ENCODE assay signal across 15 cellular contexts in genomic region chr17:1029912-1030656, GRCh38. TPM values are rescaled to one million over a fixed set of nuclear protein-coding genes. Genes with fewer than 3 reads are reported as not detected.
DNase-seq lines count a peak whose midpoint lies in the region; ATAC-seq and TF ChIP-seq lines count a peak whose summit lies in the region.
"Had no signal": no experiment of that assay in that cellular context is flagged by ENCODE, and none has a peak within 500 bp of the region (broad histone marks: within the 10 kb centered on the region; RNA-seq: fewer than 3 reads in every experiment).

No MANE protein-coding gene starts in this region.

- TF ChIP-seq CTCF in RWPE1 (conservative IDR thresholded peaks at IDR 0.05; ENCODE audit: low read depth) (no peak), lower lobe of right lung (IDR thresholded peaks at IDR 0.05) (no peak), HFFc6 (IDR thresholded peaks at IDR 0.05) (no peak)

- H3K27ac Mint-ChIP-seq in HFFc6 = no peak overlapping the region
- H3K27ac Mint-ChIP-seq: activated CD4-positive, alpha-beta T cell treated with anti-CD3 and anti-CD28 coated beads for 36 hours; activated naive CD8-positive, alpha-beta T cell treated with anti-CD3 and anti-CD28 coated beads, Interleukin-2, amount 10 ng/mL, durations not matched to agents 7 days and 5 days; T-helper 1 cell treated with Interleukin-12 subunit alpha and Interleukin-12 subunit beta and Interleukin-4 antibody, amounts not matched to agents 30 μg/mL and 1 μg/mL, for 36 hours had no signal

- H3K36me3 Mint-ChIP-seq in HFFc6 (ENCODE audit: low read depth) = 0 out of 2 replicates have a peak, but pooled peaks cover 7% of the 10 kb centered on the region

- peak overlapping the region; percentile 25 for H3K9ac ChIP-seq in endocrine pancreas (ENCODE audit: control insufficient read depth, insufficient read depth, low read length)
- peak overlapping the region in 1 of 2 donors; percentile 47 for H3K9ac ChIP-seq in stomach smooth muscle (ENCODE audit: low read length in 2 of 2)

- H3K4me3 ChIP-seq in endocrine pancreas (ENCODE audit: control insufficient read depth, insufficient read depth, low read length) (no peak overlapping the region), lower lobe of right lung (peak overlapping the region; percentile 44), stomach smooth muscle (ENCODE audit: low read length in 2 of 2) (peak overlapping the region; percentile 36 to 67)

- peaks cover 11% of the 10 kb centered on the region for H3K4me1 Mint-ChIP-seq in HFFc6 (ENCODE audit: low read depth)
- H3K4me1 Mint-ChIP-seq: activated CD4-positive, alpha-beta T cell treated with anti-CD3 and anti-CD28 coated beads for 36 hours; activated naive CD8-positive, alpha-beta T cell treated with anti-CD3 and anti-CD28 coated beads, Interleukin-2, amount 10 ng/mL, durations not matched to agents 7 days and 5 days had no signal

- H3K9me3 Mint-ChIP-seq in HFFc6 = no peaks in the 10 kb centered on the region
- H3K9me3 Mint-ChIP-seq: activated naive CD8-positive, alpha-beta T cell treated with anti-CD3 and anti-CD28 coated beads, Interleukin-2, amount 10 ng/mL, durations not matched to agents 7 days and 5 days; T-helper 1 cell treated with Interleukin-12 subunit alpha and Interleukin-12 subunit beta and Interleukin-4 antibody, amounts not matched to agents 30 μg/mL and 1 μg/mL, for 36 hours had no signal

- intact Hi-C loops in lower lobe of right lung (cut with DNase I) = no loop called here

- H3K4me3 Mint-ChIP-seq in HFFc6 = no peak overlapping the region
- H3K4me3 Mint-ChIP-seq: activated CD4-positive, alpha-beta T cell treated with anti-CD3 and anti-CD28 coated beads for 36 hours; activated naive CD8-positive, alpha-beta T cell treated with anti-CD3 and anti-CD28 coated beads, Interleukin-2, amount 10 ng/mL, durations not matched to agents 7 days and 5 days; T-helper 1 cell treated with Interleukin-12 subunit alpha and Interleukin-12 subunit beta and Interleukin-4 antibody, amounts not matched to agents 30 μg/mL and 1 μg/mL, for 36 hours had no signal

- H3K27me3 Mint-ChIP-seq in HFFc6 (ENCODE audit: insufficient read depth) = no peaks in the 10 kb centered on the region
- H3K27me3 Mint-ChIP-seq: activated CD4-positive, alpha-beta T cell treated with anti-CD3 and anti-CD28 coated beads for 36 hours; activated naive CD8-positive, alpha-beta T cell treated with anti-CD3 and anti-CD28 coated beads, Interleukin-2, amount 10 ng/mL, durations not matched to agents 7 days and 5 days had no signal

- no peak for ATAC-seq in lower lobe of right lung
- no peak for ATAC-seq in HG02870 (IDR thresholded peaks at IDR 0.05; ENCODE audit: unreplicated experiment)
- no peak for ATAC-seq in stimulated activated naive CD8-positive, alpha-beta T cell treated with anti-CD3 and anti-CD28 coated beads, Interleukin-15, Interleukin-2, amounts not matched to agents 100 U/mL and 50 U/mL, for 24 hours
- ATAC-seq: activated CD4-positive, alpha-beta T cell treated with anti-CD3 and anti-CD28 coated beads for 36 hours; PC-3 had no signal

- peak overlapping the region; percentile 9; the same call in 1 of the 2 replicates for H3K27ac ChIP-seq in RWPE1
- H3K27ac ChIP-seq in lower lobe of right lung = peak overlapping the region; percentile 68
- H3K27ac ChIP-seq in stomach smooth muscle (ENCODE audit: low read length) = peak overlapping the region; percentile 67

- DNase-seq in RWPE1 (ENCODE audit: low spot score) (no peak), lower lobe of right lung (no peak), HFFc6 (no peak), OCI-M1 (lab: John Stamatoyannopoulos, UW) (no peak)
- DNase-seq in stimulated activated naive CD8-positive, alpha-beta T cell treated with anti-CD3 and anti-CD28 coated beads, Interleukin-15, Interleukin-2, amounts not matched to agents 100 U/mL and 50 U/mL, for 24 hours = no peak
- DNase-seq: activated CD4-positive, alpha-beta T cell treated with anti-CD3 and anti-CD28 coated beads for 36 hours; activated naive CD8-positive, alpha-beta T cell treated with anti-CD3 and anti-CD28 coated beads, Interleukin-2, amount 10 ng/mL, durations not matched to agents 7 days and 5 days; activated T-cell treated with anti-CD3 and anti-CD28 coated beads, Interleukin-2, amount 50 U/mL, for 1 hour; cortex of kidney; PC-3; stimulated activated naive CD4-positive, alpha-beta T cell had no signal

- CTCF ChIA-PET in RWPE1 (lab: Yijun Ruan, JAX) = interaction anchor here (0.5 to 1.4 kb wide), 3 partner anchors 24 to 28 kb away, joined by 3 to 4 read pairs (median 3); no protein-coding TSS in a partner anchor

- H3K4me1 ChIP-seq in endocrine pancreas (ENCODE audit: control insufficient read depth, insufficient read depth, low read length) (no peaks in the 10 kb centered on the region), lower lobe of right lung (peaks cover 9% of the 10 kb centered on the region), stomach smooth muscle (ENCODE audit: control insufficient read depth, insufficient read depth, low read length) (peaks cover 49% of the 10 kb centered on the region)

- no peaks in the 10 kb centered on the region for H3K9me3 ChIP-seq in endocrine pancreas (ENCODE audit: control insufficient read depth, low read length)
- no peaks in the 10 kb centered on the region for H3K9me3 ChIP-seq in lower lobe of right lung
- H3K9me3 ChIP-seq in stomach smooth muscle (ENCODE audit: control insufficient read depth in 2 of 2, low read length in 2 of 2) = no peaks in the 10 kb centered on the region

- H3K27me3 ChIP-seq in endocrine pancreas (ENCODE audit: control insufficient read depth, insufficient read depth, low read length) = no peaks in the 10 kb centered on the region
- no peaks in the 10 kb centered on the region for H3K27me3 ChIP-seq in lower lobe of right lung (ENCODE audit: low read depth)
- H3K27me3 ChIP-seq in stomach smooth muscle (ENCODE audit: control insufficient read depth in 1 of 2, insufficient read depth in 2 of 2, low read length in 2 of 2) = no peaks in the 10 kb centered on the region

- POLR2A ChIA-PET in RWPE1 (lab: Yijun Ruan, JAX; ENCODE audit: low non-redundant PET) = no interaction called here

- H3K36me3 ChIP-seq in endocrine pancreas (ENCODE audit: control insufficient read depth, insufficient read depth, low read length) = no peaks in the 10 kb centered on the region
- peaks cover 43% of the 10 kb centered on the region for H3K36me3 ChIP-seq in lower lobe of right lung
- H3K36me3 ChIP-seq in stomach smooth muscle (ENCODE audit: control insufficient read depth in 2 of 2, insufficient read depth in 2 of 2, low read length in 2 of 2) = peaks cover 4 to 6% of the 10 kb centered on the region in 2 donors

RNA-seq across cellular contexts. Expression of gene TIMM22, which starts 33.2 kb away (rescaled TPM):
- 9.1 TPM for total RNA-seq in lower lobe of right lung
- 10 to 100 TPM; 16.8 to 21.5 (median 18.2) TPM for total RNA-seq in HFFc6 (2021; fragmentation: NEBNext Ultra II Directional; extraction: Animal tissue kit (Norgen Biotek cat#: 25700))

RNA-seq across cellular contexts. Expression of gene NXN, which starts 50.5 kb away (rescaled TPM):
- total RNA-seq in lower lobe of right lung = 42.6 TPM
- total RNA-seq in HFFc6 (2021; fragmentation: NEBNext Ultra II Directional; extraction: Animal tissue kit (Norgen Biotek cat#: 25700)) = 10 to 100 TPM; 81.7 to 93.8 (median 92.2) TPM

Comparison
In these comparisons a context has a peak if more than half of its experiments do, and no peak if none do; other contexts are left out.
1. H3K27ac ChIP-seq: peak in every context shown above with its lines; median percentile 68 in lower lobe of right lung; 67 in stomach smooth muscle; 9 in RWPE1.